ENCODE assay signal across 8 cellular contexts in genomic region chr5:94849821-94850736, GRCh38.
DNase-seq lines count a peak whose midpoint lies in the region; TF ChIP-seq lines count a peak whose summit lies in the region.

No MANE protein-coding gene starts in this region.

- H3K27ac ChIP-seq in C4-2B (no peak overlapping the region), neural cell (ENCODE audit: low read length) (no peak overlapping the region)

- H3K4me2 ChIP-seq in neural cell (ENCODE audit: low read length): no peak overlapping the region

- no peak overlapping the region for H2AFZ ChIP-seq in neural cell (ENCODE audit: low read depth, low read length)

- no peaks in the 10 kb centered on the region for H3K36me3 ChIP-seq in neural cell (ENCODE audit: insufficient read depth, low read length)

- no peak overlapping the region for H3K9ac ChIP-seq in neural cell (ENCODE audit: low read length)

- H3K27me3 ChIP-seq in neural cell (ENCODE audit: insufficient read depth, low read depth, low read length): peaks cover 3% of the 10 kb centered on the region

- peak; percentile 67 for DNase-seq in HFFc6
- peak; percentile 45 for DNase-seq in M059J (ENCODE audit: low read depth)
- DNase-seq in T follicular helper cell (ENCODE audit: low read depth): peak; percentile 3
- DNase-seq in epithelial cell of proximal tubule (ENCODE audit: low read depth): peak; percentile 22
- no peak for DNase-seq in KG1 (lab: John Stamatoyannopoulos, UW)

- H3K27ac Mint-ChIP-seq in HFFc6: no peak overlapping the region

- no peak for TF ChIP-seq EP300 in neural cell (conservative IDR thresholded peaks at IDR 0.05; ENCODE audit: poor library complexity, severe bottlenecking)

- no peaks in the 10 kb centered on the region; the same call in 1 of the 2 replicates for H3K27me3 Mint-ChIP-seq in HFFc6 (ENCODE audit: insufficient read depth)

- no peaks in the 10 kb centered on the region for H3K9me2 ChIP-seq in neural cell (ENCODE audit: insufficient read depth, low read length)

- TF ChIP-seq CTCF in C4-2B (conservative IDR thresholded peaks at IDR 0.05) (peak; percentile 86), GM12873 (IDR thresholded peaks at IDR 0.05; ENCODE audit: insufficient read depth, low read depth, low read length, missing control alignments) (peak; percentile 76), HFFc6 (IDR thresholded peaks at IDR 0.05) (peak; percentile 83), epithelial cell of proximal tubule (conservative IDR thresholded peaks at IDR 0.05; ENCODE audit: low read depth, low read length) (peak; percentile 84), neural cell (IDR thresholded peaks at IDR 0.05; ENCODE audit: poor library complexity, severe bottlenecking) (peak; percentile 93)

- H3K79me2 ChIP-seq in neural cell (replicated peaks; ENCODE audit: insufficient read depth, low read length): no peaks in the 10 kb centered on the region

- no peaks in the 10 kb centered on the region for H3K9me3 Mint-ChIP-seq in HFFc6

- no peaks in the 10 kb centered on the region for H4K20me1 ChIP-seq in neural cell (ENCODE audit: insufficient read depth)

- H3K4me3 ChIP-seq in epithelial cell of proximal tubule (ENCODE audit: low read depth, low read length) (no peak overlapping the region), neural cell (ENCODE audit: low read length) (no peak overlapping the region)

- TF ChIP-seq RAD21 in neural cell (conservative IDR thresholded peaks at IDR 0.05): peak; percentile 94

- H3K4me3 Mint-ChIP-seq in HFFc6: no peak overlapping the region

- no peaks in the 10 kb centered on the region for H3F3A ChIP-seq in neural cell (ENCODE audit: insufficient read depth, low read length, poor library complexity, severe bottlenecking)

- no peaks in the 10 kb centered on the region for H3K36me3 Mint-ChIP-seq in HFFc6 (ENCODE audit: low read depth)

- H3K9me3 ChIP-seq in neural cell (ENCODE audit: low read length): no peaks in the 10 kb centered on the region

- H3K4me1 Mint-ChIP-seq in HFFc6 (ENCODE audit: low read depth): no peaks in the 10 kb centered on the region

TF ChIP-seq in neural cell, 6 proteins besides CTCF, POLR2A, EP300 and RAD21:
- TF ChIP-seq POLR2AphosphoS5 (IDR thresholded peaks at IDR 0.05) (no peak), EZH2 (IDR thresholded peaks at IDR 0.05; ENCODE audit: borderline replicate concordance, insufficient read depth, low read length, poor library complexity, severe bottlenecking) (no peak), SMC3 (conservative IDR thresholded peaks at IDR 0.05; ENCODE audit: poor library complexity) (peak; percentile 85), TAF1 (IDR thresholded peaks at IDR 0.05; ENCODE audit: low read depth) (no peak), MXI1 (conservative IDR thresholded peaks at IDR 0.05; ENCODE audit: poor library complexity, severe bottlenecking) (no peak)
- TF ChIP-seq, protein P1, sequence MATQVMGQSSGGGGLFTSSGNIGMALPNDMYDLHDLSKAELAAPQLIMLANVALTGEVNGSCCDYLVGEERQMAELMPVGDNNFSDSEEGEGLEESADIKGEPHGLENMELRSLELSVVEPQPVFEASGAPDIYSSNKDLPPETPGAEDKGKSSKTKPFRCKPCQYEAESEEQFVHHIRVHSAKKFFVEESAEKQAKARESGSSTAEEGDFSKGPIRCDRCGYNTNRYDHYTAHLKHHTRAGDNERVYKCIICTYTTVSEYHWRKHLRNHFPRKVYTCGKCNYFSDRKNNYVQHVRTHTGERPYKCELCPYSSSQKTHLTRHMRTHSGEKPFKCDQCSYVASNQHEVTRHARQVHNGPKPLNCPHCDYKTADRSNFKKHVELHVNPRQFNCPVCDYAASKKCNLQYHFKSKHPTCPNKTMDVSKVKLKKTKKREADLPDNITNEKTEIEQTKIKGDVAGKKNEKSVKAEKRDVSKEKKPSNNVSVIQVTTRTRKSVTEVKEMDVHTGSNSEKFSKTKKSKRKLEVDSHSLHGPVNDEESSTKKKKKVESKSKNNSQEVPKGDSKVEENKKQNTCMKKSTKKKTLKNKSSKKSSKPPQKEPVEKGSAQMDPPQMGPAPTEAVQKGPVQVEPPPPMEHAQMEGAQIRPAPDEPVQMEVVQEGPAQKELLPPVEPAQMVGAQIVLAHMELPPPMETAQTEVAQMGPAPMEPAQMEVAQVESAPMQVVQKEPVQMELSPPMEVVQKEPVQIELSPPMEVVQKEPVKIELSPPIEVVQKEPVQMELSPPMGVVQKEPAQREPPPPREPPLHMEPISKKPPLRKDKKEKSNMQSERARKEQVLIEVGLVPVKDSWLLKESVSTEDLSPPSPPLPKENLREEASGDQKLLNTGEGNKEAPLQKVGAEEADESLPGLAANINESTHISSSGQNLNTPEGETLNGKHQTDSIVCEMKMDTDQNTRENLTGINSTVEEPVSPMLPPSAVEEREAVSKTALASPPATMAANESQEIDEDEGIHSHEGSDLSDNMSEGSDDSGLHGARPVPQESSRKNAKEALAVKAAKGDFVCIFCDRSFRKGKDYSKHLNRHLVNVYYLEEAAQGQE (IDR thresholded peaks at IDR 0.05; ENCODE audit: borderline replicate concordance): no peak
